In the genomic region with DNA sequence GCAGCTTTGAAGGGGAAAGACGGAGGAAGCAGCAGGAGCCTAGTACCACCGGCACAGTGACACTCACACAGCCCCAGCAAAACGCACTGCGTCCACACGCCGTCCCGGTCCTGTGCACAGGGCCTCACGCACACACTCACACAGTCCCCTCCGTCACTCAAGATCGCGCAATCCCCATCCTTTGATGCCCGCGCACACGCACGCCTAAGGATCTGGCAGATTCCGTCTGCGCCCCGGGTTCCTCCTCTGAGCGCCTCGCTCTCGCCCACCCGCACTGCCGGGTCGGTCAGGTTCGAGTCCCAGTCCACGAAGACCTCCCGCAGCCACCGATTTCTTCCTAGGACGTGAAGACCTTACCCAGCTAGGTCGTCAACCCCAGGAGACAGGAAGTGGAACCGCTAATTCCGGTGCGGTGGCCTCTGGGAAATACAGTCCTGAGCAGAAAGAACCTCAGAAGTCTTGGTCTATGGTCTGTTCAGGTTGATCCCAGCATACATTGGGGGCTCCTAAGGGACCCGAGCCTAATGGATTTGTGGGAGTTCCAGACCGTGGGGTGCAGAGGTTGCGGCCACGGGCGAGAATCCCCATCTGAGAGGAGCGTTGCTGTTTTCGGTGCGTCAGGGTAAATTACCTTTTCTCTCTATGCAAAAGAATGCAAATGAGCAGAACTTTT, we compare ENCODE assay signal across 8 cellular contexts. TPM values are rescaled to one million over a fixed set of nuclear protein-coding genes. Genes with fewer than 3 reads are reported as not detected.
DNase-seq lines count a peak whose midpoint lies in the region; ATAC-seq and TF ChIP-seq lines count a peak whose summit lies in the region.

A gene (minus strand): TSS at position 400 of the 673 bp plus-strand sequence. CDS start 5,899 bp downstream, outside the sequence.

- H2AFZ ChIP-seq in IMR-90 (replicated peaks; ENCODE audit: low read length, poor library complexity), result peak within 1 kb of the TSS; percentile 99

- no peaks in the 10 kb centered on the region for H3K36me3 ChIP-seq in CD4-positive, alpha-beta memory T cell (ENCODE audit: insufficient read depth, low read length)
- H3K36me3 ChIP-seq in IMR-90 (ENCODE audit: control insufficient read depth, insufficient read depth, low read length) (0 out of 2 replicates have a peak, but pooled peaks cover 1% of the 10 kb centered on the region), Panc1 (ENCODE audit: control insufficient read depth, insufficient read depth, low read length) (no peaks in the 10 kb centered on the region)
- H3K36me3 ChIP-seq in naive thymus-derived CD4-positive, alpha-beta T cell (ENCODE audit: control insufficient read depth in 2 of 3, insufficient read depth in 3 of 3, low read length in 3 of 3), result peaks cover 0 to 7% (median 0%) of the 10 kb centered on the region in 3 experiments

- peaks cover 0 to 4% of the 10 kb centered on the region in 2 donors for H3K27me3 Mint-ChIP-seq in CD4-positive, alpha-beta memory T cell
- peaks cover 0 to 14% (median 6%) of the 10 kb centered on the region in 5 donors for H3K27me3 Mint-ChIP-seq in naive thymus-derived CD4-positive, alpha-beta T cell
- no peaks in the 10 kb centered on the region for H3K27me3 Mint-ChIP-seq in stimulated activated memory B cell treated with anti-CD40 and anti-IgM and Interleukin-4, amounts not matched to agents 10 μg/mL and 1 μg/mL and 100 μg/mL, for 72 hours

- H3K23ac ChIP-seq in IMR-90 (ENCODE audit: low read depth, low read length), result peak within 1 kb of the TSS; percentile 78; the same call in 1 of the 2 replicates

- H4K8ac ChIP-seq in IMR-90 (ENCODE audit: low read depth in 2 of 2, low read length in 2 of 2), result peak within 1 kb of the TSS; percentile 83 to 97

- TF ChIP-seq CTCF in IMR-90 (conservative IDR thresholded peaks at IDR 0.05; ENCODE audit: low read depth, low read length) (no peak; the same call in 1 of the 2 replicates), Panc1 (IDR thresholded peaks at IDR 0.05) (no peak), fibroblast of mammary gland (conservative IDR thresholded peaks at IDR 0.05; ENCODE audit: control insufficient read depth, insufficient read depth, low read depth, low read length) (no peak)

- H3K4me2 ChIP-seq in IMR-90 (ENCODE audit: low read depth, low read length), result peak within 1 kb of the TSS; percentile 78

- no peak for TF ChIP-seq POLR2A in IMR-90 (IDR thresholded peaks at IDR 0.05; ENCODE audit: low read depth, low read length)

- H3K79me1 ChIP-seq in IMR-90 (ENCODE audit: low read depth in 1 of 2, low read length in 2 of 2), result peaks cover 9 to 26% of the 10 kb centered on the region in 2 experiments

- H4K91ac ChIP-seq in IMR-90 (ENCODE audit: insufficient read depth, low read depth, low read length), result peak within 1 kb of the TSS; percentile 45

- H3K9me1 ChIP-seq in IMR-90 (ENCODE audit: insufficient read depth, low read length), result no peaks in the 10 kb centered on the region

- no peaks in the 10 kb centered on the region for H4K20me1 ChIP-seq in IMR-90 (ENCODE audit: insufficient read depth, low read length)

- peak within 1 kb of the TSS; percentile 43 for H2AK9ac ChIP-seq in IMR-90 (replicated peaks; ENCODE audit: low read depth, low read length, poor library complexity)

- BruUV-seq in IMR-90 (replicated peaks; lab: Mats Ljungman, UMichigan) (no TSS peak), Panc1 (replicated peaks; lab: Mats Ljungman, UMichigan) (no TSS peak)

- H3K4me1 ChIP-seq in CD4-positive, alpha-beta memory T cell (ENCODE audit: insufficient read depth, low read length), result peaks cover 39% of the 10 kb centered on the region
- H3K4me1 ChIP-seq in IMR-90 (ENCODE audit: control insufficient read depth, insufficient read depth, low read length) (no peaks in the 10 kb centered on the region), Panc1 (ENCODE audit: control insufficient read depth, insufficient read depth, low read length) (peaks cover 16% of the 10 kb centered on the region)
- peaks cover 12% of the 10 kb centered on the region in 2 donors for H3K4me1 ChIP-seq in naive thymus-derived CD4-positive, alpha-beta T cell (ENCODE audit: control insufficient read depth in 2 of 2, insufficient read depth in 2 of 2, low read length in 2 of 2)

- CTCF ChIA-PET in CD4-positive, alpha-beta memory T cell (lab: Charles Lee; ENCODE audit: partially characterized antibody), result interaction anchor here (0.9 to 1.7 kb wide), 2 partner anchors 84 to 86 kb away, joined by 3 to 6 read pairs; a partner anchor contains a TSS
- CTCF ChIA-PET in IMR-90 (lab: Yijun Ruan, JAX), result no interaction called here
- CTCF ChIA-PET in Panc1 (lab: Charles Lee), result interaction anchor here (0.6 to 2.0 kb wide), 12 partner anchors 11 to 325 kb away, joined by 3 to 10 read pairs (median 5); a partner anchor contains a TSS
- CTCF ChIA-PET in naive thymus-derived CD4-positive, alpha-beta T cell (lab: Charles Lee), result no interaction called here

- WGBS in IMR-90 (ENCODE audit: extremely low coverage in 2 of 2, insufficient read length in 1 of 2), 2 experiments, result 1% methylated on average over 21 of the region's 41 CpGs; no CpG with 5 or more reads in 1 of the 2 experiments

- H3K27ac ChIP-seq in CD4-positive, alpha-beta memory T cell (ENCODE audit: low read depth, low read length), result peak within 1 kb of the TSS; percentile 72
- peak within 1 kb of the TSS; percentile 75 for H3K27ac ChIP-seq in IMR-90 (ENCODE audit: insufficient read depth, low read length)
- peak within 1 kb of the TSS; percentile 78 for H3K27ac ChIP-seq in Panc1 (ENCODE audit: low read length)
- H3K27ac ChIP-seq in naive thymus-derived CD4-positive, alpha-beta T cell (ENCODE audit: low read depth, low read length), result peak within 1 kb of the TSS; percentile 89

- peaks cover 15 to 27% of the 10 kb centered on the region in 2 donors for H3K36me3 Mint-ChIP-seq in CD4-positive, alpha-beta memory T cell
- peaks cover 17 to 42% (median 30%) of the 10 kb centered on the region in 5 donors for H3K36me3 Mint-ChIP-seq in naive thymus-derived CD4-positive, alpha-beta T cell
- peaks cover 36% of the 10 kb centered on the region for H3K36me3 Mint-ChIP-seq in stimulated activated memory B cell treated with anti-CD40 and anti-IgM and Interleukin-4, amounts not matched to agents 10 μg/mL and 1 μg/mL and 100 μg/mL, for 72 hours

- H3K4me1 Mint-ChIP-seq in CD4-positive, alpha-beta memory T cell, result peaks cover 38 to 51% (median 46%) of the 10 kb centered on the region in 4 donors
- H3K4me1 Mint-ChIP-seq in naive thymus-derived CD4-positive, alpha-beta T cell, result peaks cover 31 to 62% (median 54%) of the 10 kb centered on the region in 7 donors
- peaks cover 45% of the 10 kb centered on the region for H3K4me1 Mint-ChIP-seq in stimulated activated memory B cell treated with anti-CD40 and anti-IgM and Interleukin-4, amounts not matched to agents 10 μg/mL and 1 μg/mL and 100 μg/mL, for 72 hours

- ATAC-seq in GM19468 (IDR thresholded peaks at IDR 0.05; ENCODE audit: extremely low read depth, unreplicated experiment) (peak; percentile 43), IMR-90 (ENCODE audit: low read depth) (peak; percentile 98), Panc1 (peak; percentile 99)
- ATAC-seq in naive thymus-derived CD4-positive, alpha-beta T cell, result peak; percentile 94
- peak; percentile 96 for ATAC-seq in stimulated activated memory B cell treated with anti-CD40 and anti-IgM and Interleukin-4, amounts not matched to agents 10 μg/mL and 1 μg/mL and 100 μg/mL, for 72 hours

- peak within 1 kb of the TSS; percentile 53 for H2BK5ac ChIP-seq in IMR-90 (ENCODE audit: low read depth, low read length, poor library complexity, severe bottlenecking)

- peak within 1 kb of the TSS; percentile 58; the same call in 1 of the 2 replicates for H2BK120ac ChIP-seq in IMR-90 (ENCODE audit: low read depth, low read length)

- in situ Hi-C loops in IMR-90 (cut with MboI; ENCODE audit: low sequenced_read_pairs) (no loop called here), Panc1 (cut with HindIII; ENCODE audit: low pct_unique_long_range_greater_than_20kb, low sequenced_read_pairs) (loop anchor here (5.0 to 10.0 kb wide), 5 partner anchors 36 to 991 kb away; a partner anchor contains a TSS)

- peak within 1 kb of the TSS; percentile 68 for H3K56ac ChIP-seq in IMR-90 (ENCODE audit: extremely low read depth, insufficient read depth, low read length)

- H3K9me3 Mint-ChIP-seq in CD4-positive, alpha-beta memory T cell, result peaks cover 0 to 20% (median 19%) of the 10 kb centered on the region in 8 donors
- peaks cover 4 to 36% (median 22%) of the 10 kb centered on the region in 11 donors for H3K9me3 Mint-ChIP-seq in naive thymus-derived CD4-positive, alpha-beta T cell
- H3K9me3 Mint-ChIP-seq in stimulated activated memory B cell treated with anti-CD40 and anti-IgM and Interleukin-4, amounts not matched to agents 10 μg/mL and 1 μg/mL and 100 μg/mL, for 72 hours, result peaks cover 17% of the 10 kb centered on the region

- peaks cover 0 to 9% of the 10 kb centered on the region in 2 donors for H3K9me3 ChIP-seq in CD4-positive, alpha-beta memory T cell (ENCODE audit: control insufficient read depth in 1 of 2, low read length in 2 of 2)
- no peaks in the 10 kb centered on the region; the same call in 1 of the 2 replicates for H3K9me3 ChIP-seq in IMR-90 (ENCODE audit: control insufficient read depth, insufficient read depth, low read length)
- H3K9me3 ChIP-seq in Panc1 (ENCODE audit: control insufficient read depth, insufficient read depth, low read depth, low read length), result peaks cover 79% of the 10 kb centered on the region
- H3K9me3 ChIP-seq in naive thymus-derived CD4-positive, alpha-beta T cell (ENCODE audit: control insufficient read depth in 2 of 3, low read length in 3 of 3), result peaks cover 0 to 13% (median 0%) of the 10 kb centered on the region in 3 experiments

- H3K4me3 Mint-ChIP-seq in CD4-positive, alpha-beta memory T cell, result peak within 1 kb of the TSS; percentile 98 to 100 (median 99)
- H3K4me3 Mint-ChIP-seq in naive thymus-derived CD4-positive, alpha-beta T cell, result peak within 1 kb of the TSS; percentile 97 to 100 (median 99)
- H3K4me3 Mint-ChIP-seq in stimulated activated memory B cell treated with anti-CD40 and anti-IgM and Interleukin-4, amounts not matched to agents 10 μg/mL and 1 μg/mL and 100 μg/mL, for 72 hours, result peak within 1 kb of the TSS; percentile 100

- peak within 1 kb of the TSS; percentile 77 for H3K4me3 ChIP-seq in CD4-positive, alpha-beta memory T cell (ENCODE audit: low read length in 2 of 2)
- peak within 1 kb of the TSS; percentile 77 for H3K4me3 ChIP-seq in IMR-90 (ENCODE audit: insufficient read depth, low read depth, low read length)
- peak within 1 kb of the TSS; percentile 36 to 50 for H3K4me3 ChIP-seq in Panc1 (ENCODE audit: low read depth in 2 of 2, low read length in 2 of 2)
- H3K4me3 ChIP-seq in fibroblast of mammary gland (ENCODE audit: control insufficient read depth, low read depth, low read length), result peak within 1 kb of the TSS; percentile 85
- H3K4me3 ChIP-seq in naive thymus-derived CD4-positive, alpha-beta T cell (ENCODE audit: low read length), result peak within 1 kb of the TSS; percentile 81

- H3K18ac ChIP-seq in IMR-90 (ENCODE audit: low read depth, low read length), result peak within 1 kb of the TSS; percentile 38

- dilution Hi-C loops in IMR-90 (cut with HindIII; ENCODE audit: low sequenced_read_pairs, unreplicated experiment), result no loop called here

- intact Hi-C loops in CD4-positive, alpha-beta memory T cell (cut with micrococcal nuclease), result loop anchor here (2.0 kb wide), 2 partner anchors 35 to 59 kb away; a partner anchor contains a TSS
- intact Hi-C loops in IMR-90 (cut with micrococcal nuclease), result loop anchor here (2.0 kb wide), 1 partner anchor 35 kb away; a partner anchor contains a TSS
- intact Hi-C loops in Panc1 (cut with micrococcal nuclease; ENCODE audit: unreplicated experiment), result no loop called here
- intact Hi-C loops in naive thymus-derived CD4-positive, alpha-beta T cell (cut with micrococcal nuclease), result loop anchor here (1.0 to 5.0 kb wide), 5 partner anchors 34 to 85 kb away; a partner anchor contains a TSS

- peak within 1 kb of the TSS; percentile 93 for H3K14ac ChIP-seq in IMR-90 (replicated peaks; ENCODE audit: low read depth, low read length)

- peak within 1 kb of the TSS; percentile 82 for H4K5ac ChIP-seq in IMR-90 (ENCODE audit: low read depth, low read length)

- no peak within 1 kb of the TSS for H2BK15ac ChIP-seq in IMR-90 (ENCODE audit: low read depth, low read length)

- peak within 1 kb of the TSS; percentile 90 to 99 (median 97) for H3K27ac Mint-ChIP-seq in CD4-positive, alpha-beta memory T cell
- H3K27ac Mint-ChIP-seq in naive thymus-derived CD4-positive, alpha-beta T cell, result peak within 1 kb of the TSS; percentile 89 to 99 (median 96)
- H3K27ac Mint-ChIP-seq in stimulated activated memory B cell treated with anti-CD40 and anti-IgM and Interleukin-4, amounts not matched to agents 10 μg/mL and 1 μg/mL and 100 μg/mL, for 72 hours, result peak within 1 kb of the TSS; percentile 97

- H2BK20ac ChIP-seq in IMR-90 (ENCODE audit: low read depth, low read length), result no peak within 1 kb of the TSS

- peak within 1 kb of the TSS; percentile 91 for H3K4ac ChIP-seq in IMR-90 (ENCODE audit: low read depth, low read length)

- H3K27me3 ChIP-seq in CD4-positive, alpha-beta memory T cell (ENCODE audit: insufficient read depth, low read length), result no peaks in the 10 kb centered on the region
- H3K27me3 ChIP-seq in IMR-90 (ENCODE audit: control insufficient read depth, insufficient read depth, low read length) (no peaks in the 10 kb centered on the region), Panc1 (ENCODE audit: control insufficient read depth, insufficient read depth, low read length) (no peaks in the 10 kb centered on the region)
- no peaks in the 10 kb centered on the region for H3K27me3 ChIP-seq in naive thymus-derived CD4-positive, alpha-beta T cell (ENCODE audit: control insufficient read depth in 2 of 2, insufficient read depth in 2 of 2, low read length in 2 of 2)

- H3K9ac ChIP-seq in IMR-90 (ENCODE audit: low read depth, low read length), result peak within 1 kb of the TSS; percentile 83

- POLR2A ChIA-PET in CD4-positive, alpha-beta memory T cell (lab: Charles Lee; ENCODE audit: partially characterized antibody), result interaction anchor here (1.4 to 3.1 kb wide), 4 partner anchors 34 to 222 kb away, joined by 4 to 21 read pairs (median 13); a partner anchor contains a TSS
- POLR2A ChIA-PET in IMR-90 (lab: Charles Lee; ENCODE audit: unreplicated experiment), result no interaction called here
- POLR2A ChIA-PET in Panc1 (lab: Charles Lee), result interaction anchor here (0.6 to 4.5 kb wide), 14 partner anchors 9 to 1018 kb away, joined by 3 to 27 read pairs (median 4); a partner anchor contains a TSS
- POLR2A ChIA-PET in naive thymus-derived CD4-positive, alpha-beta T cell (lab: Charles Lee), result interaction anchor here (0.6 to 3.4 kb wide), 7 partner anchors 8 to 85 kb away, joined by 3 to 13 read pairs (median 5); a partner anchor contains a TSS

- H2AK5ac ChIP-seq in IMR-90 (ENCODE audit: low read depth, low read length), result peak within 1 kb of the TSS; percentile 32; the same call in 1 of the 2 replicates

- TF ChIP-seq RAD21 in IMR-90 (IDR thresholded peaks at IDR 0.05; ENCODE audit: low read length), result no peak

- DNase-seq in CD4-positive, alpha-beta memory T cell, result peak; percentile 67 to 82 (median 72)
- DNase-seq in IMR-90 (peak; percentile 47), Panc1 (ENCODE audit: low read depth, low spot score) (peak; percentile 100), fibroblast of mammary gland (ENCODE audit: low read depth) (peak; percentile 54)
- DNase-seq in activated T-cell treated with anti-CD3 and anti-CD28 coated beads, Interleukin-2, amount 50 U/mL, for 48 hours, result peak; percentile 80 to 81
- peak; percentile 33 to 79 (median 76) for DNase-seq in naive thymus-derived CD4-positive, alpha-beta T cell

RNA-seq across cellular contexts. Expression of the gene that starts here (rescaled TPM):
- total RNA-seq in CD4-positive, alpha-beta memory T cell, result 10 to 100 TPM; 63.3 to 66.2 TPM
- polyA plus RNA-seq in CD4-positive, alpha-beta memory T cell, result 1 to 10 TPM; 4.6 to 9.3 TPM
- total RNA-seq in IMR-90 (2012; rRNA removed), result 14.7 and 19.9 TPM in 2 replicates
- 3.7 and 4.6 TPM in 2 replicates for polyA plus RNA-seq in IMR-90 (2012; rRNA removed)
- 0.31 and 0.63 TPM in 2 replicates for polyA plus RNA-seq in IMR-90 (2012; cell fraction: cytosol; rRNA removed)
- polyA plus RNA-seq in IMR-90 (2012; cell fraction: nucleus; rRNA removed; ENCODE audit: low replicate concordance), result 1.0 and 8.5 TPM in 2 replicates
- total RNA-seq in Panc1 (2021; ENCODE audit: unreplicated experiment), result 237 TPM
- polyA plus RNA-seq in Panc1 (2012; ENCODE audit: insufficient read length), result 49.1 TPM
- total RNA-seq in naive thymus-derived CD4-positive, alpha-beta T cell, result 10 to 100 TPM; 22.7 to 85.2 (median 35.2) TPM
- 10 to 100 TPM; 12.0 to 22.9 TPM for polyA plus RNA-seq in naive thymus-derived CD4-positive, alpha-beta T cell

Comparison
In these comparisons a context has a peak if more than half of its experiments do, and no peak if none do; other contexts are left out.
1. Peak in every context shown above with its lines: DNase-seq, ATAC-seq, H3K4me3 ChIP-seq and H3K27ac ChIP-seq.
2. DNase-seq: peak in every context shown above with its lines; median percentile 100 in Panc1; 80 in activated T-cell treated with anti-CD3 and anti-CD28 coated beads, Interleukin-2, amount 50 U/mL, for 48 hours; 76 in naive thymus-derived CD4-positive, alpha-beta T cell; 72 in CD4-positive, alpha-beta memory T cell; 54 in fibroblast of mammary gland; 47 in IMR-90.
3. ATAC-seq: peak in every context shown above with its lines; median percentile 99 in Panc1; 98 in IMR-90; 96 in stimulated activated memory B cell treated with anti-CD40 and anti-IgM and Interleukin-4, amounts not matched to agents 10 μg/mL and 1 μg/mL and 100 μg/mL, for 72 hours; 94 in naive thymus-derived CD4-positive, alpha-beta T cell; 43 in GM19468.
4. CTCF ChIA-PET loops: an anchor here in CD4-positive, alpha-beta memory T cell (0.9 to 1.7 kb wide) and Panc1 (0.6 to 2.0 kb wide); none called in IMR-90 and naive thymus-derived CD4-positive, alpha-beta T cell.